Comparison of ENCODE assay signal across 19 cellular contexts in the genomic region with DNA sequence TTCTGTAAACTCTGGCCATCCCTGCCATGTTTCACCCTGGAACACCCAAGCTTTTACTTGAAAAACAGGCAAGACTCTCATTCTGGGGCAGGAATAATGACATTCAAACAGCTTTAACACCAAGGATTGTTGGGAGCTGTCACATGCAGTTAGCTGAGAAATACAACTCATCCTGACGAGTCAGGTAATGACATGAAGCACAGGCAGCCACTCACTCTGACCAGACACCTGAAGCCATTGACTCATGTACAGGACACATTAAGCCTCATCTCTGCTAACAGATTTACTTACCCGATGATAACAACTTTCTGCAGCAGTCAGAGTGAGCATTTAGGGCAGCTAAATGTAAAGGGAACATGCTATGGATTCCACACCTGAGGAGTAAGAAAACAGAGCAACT.
DNase-seq lines count a peak whose midpoint lies in the region; ATAC-seq and TF ChIP-seq lines count a peak whose summit lies in the region.
"Had no signal": no experiment of that assay in that cellular context is flagged by ENCODE, and none has a peak within 500 bp of the region (broad histone marks: within the 10 kb centered on the region; RNA-seq: fewer than 3 reads in every experiment).

No MANE protein-coding gene starts in this region.

- H3K27ac ChIP-seq in SK-N-MC: peak overlapping the region; percentile 97
- H3K27ac ChIP-seq in osteoblast (ENCODE audit: low read depth, low read length): no peak overlapping the region
- H3K27ac ChIP-seq: Peyer's patch had no signal

- H3K9me3 ChIP-seq in SK-N-MC (ENCODE audit: low read depth, low read length): no peaks in the 10 kb centered on the region
- H3K9me3 ChIP-seq in osteoblast (ENCODE audit: low read depth, low read length): no peaks in the 10 kb centered on the region
- H3K9me3 ChIP-seq: esophagus muscularis mucosa, Peyer's patch, tibial nerve had no signal

- H2AFZ ChIP-seq in osteoblast (ENCODE audit: low read length): no peak overlapping the region
- H2AFZ ChIP-seq: GM23338 had no signal

- H3K4me2 ChIP-seq in osteoblast (ENCODE audit: insufficient read depth, low read length): no peak overlapping the region
- H3K4me2 ChIP-seq: GM23338 had no signal

- H3K36me3 Mint-ChIP-seq in activated CD8-positive, alpha-beta T cell treated with anti-CD3 and anti-CD28 coated beads for 36 hours (ENCODE audit: low read depth): peaks cover 44% of the 10 kb centered on the region
- peaks cover 57% of the 10 kb centered on the region for H3K36me3 Mint-ChIP-seq in activated CD8-positive, alpha-beta T cell treated with anti-CD3 and anti-CD28 coated beads, Interleukin-2, amount 10 ng/mL, durations not matched to agents 7 days and 5 days (ENCODE audit: low read depth)
- H3K36me3 Mint-ChIP-seq in immature natural killer cell (peaks cover 7 to 29% (median 25%) of the 10 kb centered on the region in 3 donors), chondrocyte (ENCODE audit: low read depth) (no peaks in the 10 kb centered on the region)
- H3K36me3 Mint-ChIP-seq in stimulated activated effector memory CD8-positive, alpha-beta T cell treated with anti-CD3 and anti-CD28 coated beads, Interleukin-12 subunit alpha, Interleukin-12 subunit beta, amount 100 ng/mL, for 72 hours: peaks cover 83% of the 10 kb centered on the region

- CTCF ChIA-PET in activated CD8-positive, alpha-beta T cell treated with anti-CD3 and anti-CD28 coated beads for 36 hours (lab: Charles Lee): interaction anchor here (1.5 to 1.8 kb wide), 2 partner anchors 9 to 14 kb away, joined by 6 to 7 read pairs; no protein-coding TSS in a partner anchor
- CTCF ChIA-PET in activated CD8-positive, alpha-beta T cell treated with anti-CD3 and anti-CD28 coated beads, Interleukin-2, amount 10 ng/mL, durations not matched to agents 7 days and 5 days (lab: Charles Lee): interaction anchor here (1.8 to 2.1 kb wide), 2 partner anchors 24 to 289 kb away, joined by 5 to 8 read pairs; no protein-coding TSS in a partner anchor

- no peak for TF ChIP-seq CTCF in activated CD8-positive, alpha-beta T cell treated with anti-CD3 and anti-CD28 coated beads for 36 hours (IDR thresholded peaks at IDR 0.05)
- TF ChIP-seq CTCF in chondrocyte (IDR thresholded peaks at IDR 0.05): no peak
- no peak for TF ChIP-seq CTCF in osteoblast (IDR thresholded peaks at IDR 0.05; ENCODE audit: extremely low read depth, low read depth, low read length)

- H3K4me1 ChIP-seq in osteoblast (ENCODE audit: insufficient read depth, low read length): no peaks in the 10 kb centered on the region
- H3K4me1 ChIP-seq: Peyer's patch had no signal

- no peaks in the 10 kb centered on the region for H3K27me3 ChIP-seq in osteoblast (ENCODE audit: insufficient read depth, low read length)
- H3K27me3 ChIP-seq: esophagus muscularis mucosa, tibial nerve had no signal

- H4K20me1 ChIP-seq in osteoblast (ENCODE audit: insufficient read depth, low read length): no peaks in the 10 kb centered on the region

- H3K27me3 Mint-ChIP-seq in activated CD8-positive, alpha-beta T cell treated with anti-CD3 and anti-CD28 coated beads for 36 hours: no peaks in the 10 kb centered on the region
- no peaks in the 10 kb centered on the region for H3K27me3 Mint-ChIP-seq in activated CD8-positive, alpha-beta T cell treated with anti-CD3 and anti-CD28 coated beads, Interleukin-2, amount 10 ng/mL, durations not matched to agents 7 days and 5 days (ENCODE audit: low read depth)
- H3K27me3 Mint-ChIP-seq in immature natural killer cell (ENCODE audit: low read depth in 3 of 3): peaks cover 0 to 12% (median 3%) of the 10 kb centered on the region in 3 donors
- no peaks in the 10 kb centered on the region for H3K27me3 Mint-ChIP-seq in chondrocyte (ENCODE audit: low read depth)
- H3K27me3 Mint-ChIP-seq: activated CD4-positive, alpha-beta T cell treated with anti-CD3 and anti-CD28 coated beads, Interleukin-2, amount 10 ng/mL, durations not matched to agents 7 days and 5 days had no signal

- H3K9me3 Mint-ChIP-seq in activated CD8-positive, alpha-beta T cell treated with anti-CD3 and anti-CD28 coated beads for 36 hours: no peaks in the 10 kb centered on the region
- no peaks in the 10 kb centered on the region for H3K9me3 Mint-ChIP-seq in activated CD8-positive, alpha-beta T cell treated with anti-CD3 and anti-CD28 coated beads, Interleukin-2, amount 10 ng/mL, durations not matched to agents 7 days and 5 days (ENCODE audit: insufficient read depth)
- no peaks in the 10 kb centered on the region for H3K9me3 Mint-ChIP-seq in immature natural killer cell
- no peaks in the 10 kb centered on the region for H3K9me3 Mint-ChIP-seq in stimulated activated effector memory CD8-positive, alpha-beta T cell treated with anti-CD3 and anti-CD28 coated beads, Interleukin-12 subunit alpha, Interleukin-12 subunit beta, amount 100 ng/mL, for 72 hours
- no peaks in the 10 kb centered on the region for H3K9me3 Mint-ChIP-seq in chondrocyte (ENCODE audit: low read depth)
- H3K9me3 Mint-ChIP-seq: activated CD4-positive, alpha-beta T cell treated with anti-CD3 and anti-CD28 coated beads, Interleukin-2, amount 10 ng/mL, durations not matched to agents 7 days and 5 days; GM23338 had no signal

- H3K36me3 ChIP-seq in SK-N-MC (ENCODE audit: insufficient read depth, low read length): peaks cover 4% of the 10 kb centered on the region; the same call in 1 of the 2 replicates
- H3K36me3 ChIP-seq in osteoblast (ENCODE audit: insufficient read depth, low read length): no peaks in the 10 kb centered on the region
- H3K36me3 ChIP-seq: Peyer's patch had no signal

- H3K4me3 ChIP-seq in SK-N-MC (peak overlapping the region; percentile 70), osteoblast (ENCODE audit: insufficient read depth, low read length) (no peak overlapping the region)
- H3K4me3 ChIP-seq: esophagus muscularis mucosa, GM23338, Peyer's patch, tibial nerve had no signal

- intact Hi-C loops in activated CD8-positive, alpha-beta T cell treated with anti-CD3 and anti-CD28 coated beads for 36 hours (cut with micrococcal nuclease): no loop called here

- H3K79me2 ChIP-seq in osteoblast (ENCODE audit: insufficient read depth, low read length): no peaks in the 10 kb centered on the region

- peak overlapping the region; percentile 71 for H3K9ac ChIP-seq in SK-N-MC (ENCODE audit: insufficient read length)

- POLR2A ChIA-PET in activated CD8-positive, alpha-beta T cell treated with anti-CD3 and anti-CD28 coated beads for 36 hours (lab: Charles Lee): interaction anchor here (0.6 to 1.0 kb wide), 2 partner anchors 43 to 110 kb away, joined by 3 to 4 read pairs; no protein-coding TSS in a partner anchor
- POLR2A ChIA-PET in activated CD8-positive, alpha-beta T cell treated with anti-CD3 and anti-CD28 coated beads, Interleukin-2, amount 10 ng/mL, durations not matched to agents 7 days and 5 days (lab: Charles Lee): no interaction called here

- peak overlapping the region; percentile 41 for H3K27ac Mint-ChIP-seq in activated CD8-positive, alpha-beta T cell treated with anti-CD3 and anti-CD28 coated beads for 36 hours
- no peak overlapping the region for H3K27ac Mint-ChIP-seq in activated CD8-positive, alpha-beta T cell treated with anti-CD3 and anti-CD28 coated beads, Interleukin-2, amount 10 ng/mL, durations not matched to agents 7 days and 5 days
- H3K27ac Mint-ChIP-seq in immature natural killer cell (peak overlapping the region in 5 of 6 donors; percentile 18 to 72 (median 59)), chondrocyte (ENCODE audit: unreplicated experiment) (no peak overlapping the region)
- peak overlapping the region; percentile 81 for H3K27ac Mint-ChIP-seq in stimulated activated effector memory CD8-positive, alpha-beta T cell treated with anti-CD3 and anti-CD28 coated beads, Interleukin-12 subunit alpha, Interleukin-12 subunit beta, amount 100 ng/mL, for 72 hours
- H3K27ac Mint-ChIP-seq: GM23338 had no signal

- DNase-seq in activated CD8-positive, alpha-beta T cell treated with anti-CD3 and anti-CD28 coated beads for 36 hours: no peak
- DNase-seq in activated CD8-positive, alpha-beta T cell treated with anti-CD3 and anti-CD28 coated beads, Interleukin-2, amount 10 ng/mL, durations not matched to agents 7 days and 5 days: no peak
- DNase-seq in SK-N-MC (ENCODE audit: low read depth, low spot score): no peak
- no peak for DNase-seq in immature natural killer cell
- no peak for DNase-seq in stimulated activated effector memory CD8-positive, alpha-beta T cell treated with anti-CD3 and anti-CD28 coated beads, Interleukin-12 subunit alpha, Interleukin-12 subunit beta, amount 100 ng/mL, for 72 hours (ENCODE audit: low spot score in 2 of 2)
- DNase-seq in OCI-M1 (lab: John Stamatoyannopoulos, UW): no peak
- no peak for DNase-seq in chondrocyte (ENCODE audit: low spot score)
- no peak for DNase-seq in osteoblast (ENCODE audit: insufficient read length, low spot score, missing footprints)
- DNase-seq: activated CD4-positive, alpha-beta T cell treated with anti-CD3 and anti-CD28 coated beads, Interleukin-2, amount 10 ng/mL, durations not matched to agents 7 days and 5 days; activated T-cell treated with anti-CD3 and anti-CD28 coated beads, Interleukin-2, amount 50 U/mL, for 1 hour; amniotic stem cell; caudate nucleus; NCI-H1417 treated with DMSO at 0.1 percent for 48 hours; NCI-H226; Peyer's patch had no signal

- ATAC-seq in activated CD8-positive, alpha-beta T cell treated with anti-CD3 and anti-CD28 coated beads for 36 hours: no peak
- ATAC-seq in activated CD8-positive, alpha-beta T cell treated with anti-CD3 and anti-CD28 coated beads, Interleukin-2, amount 10 ng/mL, durations not matched to agents 7 days and 5 days: no peak
- peak; percentile 53 for ATAC-seq in stimulated activated effector memory CD8-positive, alpha-beta T cell treated with anti-CD3 and anti-CD28 coated beads, Interleukin-12 subunit alpha, Interleukin-12 subunit beta, amount 100 ng/mL, for 72 hours
- ATAC-seq: GM23338 had no signal

- H3K4me1 Mint-ChIP-seq in activated CD8-positive, alpha-beta T cell treated with anti-CD3 and anti-CD28 coated beads for 36 hours (ENCODE audit: low read depth): peaks cover 12% of the 10 kb centered on the region
- no peaks in the 10 kb centered on the region for H3K4me1 Mint-ChIP-seq in activated CD8-positive, alpha-beta T cell treated with anti-CD3 and anti-CD28 coated beads, Interleukin-2, amount 10 ng/mL, durations not matched to agents 7 days and 5 days (ENCODE audit: low read depth)
- H3K4me1 Mint-ChIP-seq in immature natural killer cell (peaks cover 2 to 52% of the 10 kb centered on the region in 2 donors), chondrocyte (ENCODE audit: low read depth) (peaks cover 20% of the 10 kb centered on the region)
- H3K4me1 Mint-ChIP-seq in stimulated activated effector memory CD8-positive, alpha-beta T cell treated with anti-CD3 and anti-CD28 coated beads, Interleukin-12 subunit alpha, Interleukin-12 subunit beta, amount 100 ng/mL, for 72 hours: peaks cover 12% of the 10 kb centered on the region
- H3K4me1 Mint-ChIP-seq: GM23338 had no signal

- no peak overlapping the region for H3K4me3 Mint-ChIP-seq in activated CD8-positive, alpha-beta T cell treated with anti-CD3 and anti-CD28 coated beads for 36 hours
- H3K4me3 Mint-ChIP-seq in activated CD8-positive, alpha-beta T cell treated with anti-CD3 and anti-CD28 coated beads, Interleukin-2, amount 10 ng/mL, durations not matched to agents 7 days and 5 days: no peak overlapping the region
- H3K4me3 Mint-ChIP-seq in immature natural killer cell (no peak overlapping the region), chondrocyte (ENCODE audit: unreplicated experiment) (no peak overlapping the region)
- no peak overlapping the region for H3K4me3 Mint-ChIP-seq in stimulated activated effector memory CD8-positive, alpha-beta T cell treated with anti-CD3 and anti-CD28 coated beads, Interleukin-12 subunit alpha, Interleukin-12 subunit beta, amount 100 ng/mL, for 72 hours
- H3K4me3 Mint-ChIP-seq: activated CD4-positive, alpha-beta T cell treated with anti-CD3 and anti-CD28 coated beads, Interleukin-2, amount 10 ng/mL, durations not matched to agents 7 days and 5 days; CD14-positive monocyte; GM23338 had no signal

Comparison
In these comparisons a context has a peak if more than half of its experiments do, and no peak if none do; other contexts are left out.
1. H3K27ac Mint-ChIP-seq: peak in activated CD8-positive, alpha-beta T cell treated with anti-CD3 and anti-CD28 coated beads for 36 hours (single experiment), immature natural killer cell (5 of 6) and stimulated activated effector memory CD8-positive, alpha-beta T cell treated with anti-CD3 and anti-CD28 coated beads, Interleukin-12 subunit alpha, Interleukin-12 subunit beta, amount 100 ng/mL, for 72 hours (single experiment); none in activated CD8-positive, alpha-beta T cell treated with anti-CD3 and anti-CD28 coated beads, Interleukin-2, amount 10 ng/mL, durations not matched to agents 7 days and 5 days (single experiment) and chondrocyte (single experiment).